8 cellular contexts compared by ENCODE assay signal in genomic region chr2:27356382-27357181, GRCh38. TPM values are rescaled to one million over a fixed set of nuclear protein-coding genes. Genes with fewer than 3 reads are reported as not detected.
DNase-seq lines count a peak whose midpoint lies in the region; TF ChIP-seq lines count a peak whose summit lies in the region.

Gene GTF3C2, minus strand, starts transcription at chr2:27356764. Its CDS starts 13,210 bp downstream, at chr2:27343554.

- in situ Hi-C loops in HAP-1 (cut with MboI; ENCODE audit: low sequenced_read_pairs): no loop called here

- H3K4me1 ChIP-seq in ES-I3 (ENCODE audit: insufficient read depth, low read length) (peaks cover 17% of the 10 kb centered on the region; the same call in 1 of the 2 replicates), HAP-1 (peaks cover 17% of the 10 kb centered on the region), MM.1S (ENCODE audit: low read length) (peaks cover 7% of the 10 kb centered on the region), stomach (peaks cover 24 to 59% (median 50%) of the 10 kb centered on the region in 4 donors)

- H3K9me3 ChIP-seq in ES-I3 (ENCODE audit: control insufficient read depth, insufficient read depth, low read length): no peaks in the 10 kb centered on the region
- H3K9me3 ChIP-seq in HAP-1: no peaks in the 10 kb centered on the region
- no peaks in the 10 kb centered on the region for H3K9me3 ChIP-seq in MM.1S (replicated peaks; ENCODE audit: insufficient read depth, low read length)
- H3K9me3 ChIP-seq in neural cell (ENCODE audit: low read length): no peaks in the 10 kb centered on the region
- no peaks in the 10 kb centered on the region for H3K9me3 ChIP-seq in stomach

- H2AFZ ChIP-seq in MM.1S (ENCODE audit: low read length): peak within 1 kb of the TSS; percentile 86
- peak within 1 kb of the TSS; percentile 99 for H2AFZ ChIP-seq in neural cell (ENCODE audit: low read depth, low read length)

- no peak for TF ChIP-seq RAD21 in neural cell (conservative IDR thresholded peaks at IDR 0.05)

- H3K4me2 ChIP-seq in MM.1S (ENCODE audit: low read depth, low read length): peak within 1 kb of the TSS; percentile 93
- peak within 1 kb of the TSS; percentile 86 for H3K4me2 ChIP-seq in neural cell (ENCODE audit: low read length)

- H3K9ac ChIP-seq in ES-I3 (ENCODE audit: low read depth, low read length): peak within 1 kb of the TSS; percentile 82
- H3K9ac ChIP-seq in MM.1S (ENCODE audit: low read length): peak within 1 kb of the TSS; percentile 90
- H3K9ac ChIP-seq in neural cell (ENCODE audit: low read length): peak within 1 kb of the TSS; percentile 92

- H3F3A ChIP-seq in MM.1S (ENCODE audit: insufficient read depth, low read length) (peaks cover 13% of the 10 kb centered on the region), neural cell (ENCODE audit: insufficient read depth, low read length, poor library complexity, severe bottlenecking) (no peaks in the 10 kb centered on the region)

- peak within 1 kb of the TSS; percentile 97 for H3K27ac ChIP-seq in MM.1S (ENCODE audit: low read length)
- peak within 1 kb of the TSS; percentile 91 for H3K27ac ChIP-seq in neural cell (ENCODE audit: low read length)
- peak within 1 kb of the TSS; percentile 90 to 97 (median 94) for H3K27ac ChIP-seq in stomach

- WGBS in stomach, 5 donors: 0% methylated on average over 53 to 67 of the region's 67 CpGs

- H4K20me1 ChIP-seq in MM.1S (ENCODE audit: insufficient read depth, low read length) (no peaks in the 10 kb centered on the region), neural cell (ENCODE audit: insufficient read depth) (no peaks in the 10 kb centered on the region)

- H3K9me2 ChIP-seq in MM.1S (replicated peaks; ENCODE audit: insufficient read depth, low read length) (no peaks in the 10 kb centered on the region), neural cell (ENCODE audit: insufficient read depth, low read length) (no peaks in the 10 kb centered on the region)

- intact Hi-C loops in stomach (cut with DNase I; ENCODE audit: low total_unique reads): no loop called here

- no peak for TF ChIP-seq CTCF in MM.1S (IDR thresholded peaks at IDR 0.05; ENCODE audit: low read length)
- peak; percentile 19 for TF ChIP-seq CTCF in neural cell (IDR thresholded peaks at IDR 0.05; ENCODE audit: poor library complexity, severe bottlenecking)
- peak in 3 of 7 experiments; percentile 8 to 22 (median 15) for TF ChIP-seq CTCF in stomach (IDR thresholded peaks at IDR 0.05)

- DNase-seq in HAP-1 (ENCODE audit: low spot score in 2 of 2) (peak; percentile 97 to 98), MM.1S (peak; percentile 95), SIG-M5 (lab: John Stamatoyannopoulos, UW) (peak; percentile 90), activated gamma-delta T cell (lab: John Stamatoyannopoulos, UW) (peak; percentile 70), fibroblast of the conjunctiva (ENCODE audit: low read depth) (peak; percentile 94), stomach (peak; percentile 95)

- H3K36me3 ChIP-seq in ES-I3 (ENCODE audit: insufficient read depth, low read length): no peaks in the 10 kb centered on the region
- 0 out of 2 replicates have a peak, but pooled peaks cover 9% of the 10 kb centered on the region for H3K36me3 ChIP-seq in HAP-1 (replicated peaks)
- H3K36me3 ChIP-seq in MM.1S (replicated peaks; ENCODE audit: insufficient read depth, low read length): no peaks in the 10 kb centered on the region
- no peaks in the 10 kb centered on the region for H3K36me3 ChIP-seq in neural cell (ENCODE audit: insufficient read depth, low read length)
- no peaks in the 10 kb centered on the region for H3K36me3 ChIP-seq in stomach

- H3K79me2 ChIP-seq in MM.1S (ENCODE audit: low read length) (peaks cover 69% of the 10 kb centered on the region), neural cell (replicated peaks; ENCODE audit: insufficient read depth, low read length) (peaks cover 41% of the 10 kb centered on the region)

- TF ChIP-seq EP300 in neural cell (conservative IDR thresholded peaks at IDR 0.05; ENCODE audit: poor library complexity, severe bottlenecking): peak; percentile 67
- no peak for TF ChIP-seq EP300 in stomach (IDR thresholded peaks at IDR 0.05)

- H3K27me3 ChIP-seq in HAP-1 (ENCODE audit: low read depth): no peaks in the 10 kb centered on the region
- no peaks in the 10 kb centered on the region for H3K27me3 ChIP-seq in MM.1S (replicated peaks; ENCODE audit: insufficient read depth, low read length)
- H3K27me3 ChIP-seq in neural cell (ENCODE audit: insufficient read depth, low read depth, low read length): no peaks in the 10 kb centered on the region
- H3K27me3 ChIP-seq in stomach: no peaks in the 10 kb centered on the region

- H3K4me3 ChIP-seq in HAP-1 (peak within 1 kb of the TSS; percentile 96), MM.1S (ENCODE audit: low read length) (peak within 1 kb of the TSS; percentile 95), neural cell (ENCODE audit: low read length) (peak within 1 kb of the TSS; percentile 97), stomach (peak within 1 kb of the TSS; percentile 92 to 99 (median 96))

- peak in 1 of 4 donors; percentile 62 for TF ChIP-seq POLR2A in stomach (IDR thresholded peaks at IDR 0.05)

TF ChIP-seq in neural cell, 6 proteins besides CTCF, POLR2A, EP300 and RAD21:
- TF ChIP-seq REST (IDR thresholded peaks at IDR 0.05; ENCODE audit: borderline replicate concordance): peak; percentile 35
- TF ChIP-seq MXI1 (conservative IDR thresholded peaks at IDR 0.05; ENCODE audit: poor library complexity, severe bottlenecking): peak; percentile 99
- TF ChIP-seq EZH2 (IDR thresholded peaks at IDR 0.05; ENCODE audit: borderline replicate concordance, insufficient read depth, low read length, poor library complexity, severe bottlenecking): no peak
- peak; percentile 56 for TF ChIP-seq TAF1 (IDR thresholded peaks at IDR 0.05; ENCODE audit: low read depth)
- peak; percentile 72 for TF ChIP-seq POLR2AphosphoS5 (IDR thresholded peaks at IDR 0.05)

RNA-seq across cellular contexts. Expression of gene GTF3C2, which starts in this region (rescaled TPM):
- polyA plus RNA-seq in neural cell: 27.8 and 37.2 TPM in 2 replicates
- 37.5 and 42.6 TPM in 2 replicates for polyA minus RNA-seq in neural cell
- 100 to 1,000 TPM in 1 of 5 donors, 10 to 100 TPM in 4; 25.7 to 125 (median 62.6) TPM for total RNA-seq in stomach
- 10 to 100 TPM; 18.8 to 37.1 (median 28.3) TPM for polyA plus RNA-seq in stomach

Comparison
In these comparisons a context has a peak if more than half of its experiments do, and no peak if none do; other contexts are left out.
1. Peak in every context shown above with its lines: DNase-seq, H3K4me3 ChIP-seq and H3K27ac ChIP-seq.